1 cellular context compared by ENCODE assay signal in genomic region chr15:83499476-83499875, GRCh38.
TF ChIP-seq lines count a peak whose summit lies in the region.

No MANE protein-coding gene starts in this region.

TF ChIP-seq in GM23338, 12 proteins besides CTCF, POLR2A, EP300 and RAD21 (continued from another document):
- no peak for TF ChIP-seq ZNF462 (CRISPR knock-in tag; IDR thresholded peaks at IDR 0.05)
- no peak for TF ChIP-seq NANOG (IDR thresholded peaks at IDR 0.05; ENCODE audit: borderline replicate concordance)
- TF ChIP-seq EZH2 (IDR thresholded peaks at IDR 0.05; ENCODE audit: low read depth, unreplicated experiment), result no peak
- TF ChIP-seq STAT1 (IDR thresholded peaks at IDR 0.05; ENCODE audit: unreplicated experiment), result no peak
- TF ChIP-seq REST (IDR thresholded peaks at IDR 0.05; ENCODE audit: unreplicated experiment), result no peak
- TF ChIP-seq EZH2phosphoT487 (IDR thresholded peaks at IDR 0.05; ENCODE audit: unreplicated experiment), result no peak
TF ChIP-seq in GM23338: peak in this region for 0.
